1 cellular context compared by ENCODE assay signal in genomic region chr13:51620165-51620983, GRCh38.
TF ChIP-seq lines count a peak whose summit lies in the region.

No MANE protein-coding gene starts in this region.

TF ChIP-seq in HepG2, 621 proteins besides CTCF, POLR2A, EP300 and RAD21 (continued from another document and continues in another):
- peak; percentile 34; the same call in 1 of the 2 replicates for TF ChIP-seq TFDP1 (CRISPR knock-in tag; IDR thresholded peaks at IDR 0.05; ENCODE audit: borderline replicate concordance)
- no peak for TF ChIP-seq TP53 (CRISPR knock-in tag; conservative IDR thresholded peaks at IDR 0.05)
- TF ChIP-seq ZNF883 (CRISPR knock-in tag; IDR thresholded peaks at IDR 0.05; ENCODE audit: not compliant biosample characterization) = no peak
- no peak; the same call in 1 of the 2 replicates for TF ChIP-seq HNF1A (IDR thresholded peaks at IDR 0.05; ENCODE audit: low read depth)
- TF ChIP-seq HNF1A (CRISPR knock-in tag; IDR thresholded peaks at IDR 0.05; ENCODE audit: borderline replicate concordance) = peak; percentile 80; the same call in 1 of the 2 replicates
- no peak for TF ChIP-seq ZNF530 (CRISPR knock-in tag; IDR thresholded peaks at IDR 0.05; ENCODE audit: low read depth)
- TF ChIP-seq ZNF772 (CRISPR knock-in tag; IDR thresholded peaks at IDR 0.05) = peak; percentile 87
- no peak for TF ChIP-seq MTF1 (CRISPR knock-in tag; IDR thresholded peaks at IDR 0.05)
- no peak for TF ChIP-seq ZNF451 (CRISPR knock-in tag; IDR thresholded peaks at IDR 0.05)
- TF ChIP-seq ZNF276 (CRISPR knock-in tag; IDR thresholded peaks at IDR 0.05; ENCODE audit: low read depth) = no peak
- peak; percentile 47; the same call in 1 of the 2 replicates for TF ChIP-seq ZNF124 (CRISPR knock-in tag; IDR thresholded peaks at IDR 0.05)
- peak; percentile 20 for TF ChIP-seq ASH2L (IDR thresholded peaks at IDR 0.05; ENCODE audit: insufficient read length, low read depth, low read length)
- TF ChIP-seq ZBTB14 (CRISPR knock-in tag; IDR thresholded peaks at IDR 0.05) = no peak
- TF ChIP-seq ZBTB38 (CRISPR knock-in tag; IDR thresholded peaks at IDR 0.05) = peak; percentile 76; the same call in 1 of the 2 replicates
- TF ChIP-seq NAIF1 (CRISPR knock-in tag; IDR thresholded peaks at IDR 0.05; ENCODE audit: borderline replicate concordance) = no peak
- peak; percentile 86; the same call in 1 of the 2 replicates for TF ChIP-seq ZNF878 (CRISPR knock-in tag; IDR thresholded peaks at IDR 0.05)
- no peak for TF ChIP-seq DR1 (CRISPR knock-in tag; IDR thresholded peaks at IDR 0.05)
- TF ChIP-seq SYNCRIP (IDR thresholded peaks at IDR 0.05; ENCODE audit: insufficient read depth, low read depth, low read length) = no peak
- TF ChIP-seq THYN1 (CRISPR knock-in tag; IDR thresholded peaks at IDR 0.05; ENCODE audit: borderline replicate concordance, low read depth) = no peak
- TF ChIP-seq ELF4 (CRISPR knock-in tag; IDR thresholded peaks at IDR 0.05; ENCODE audit: borderline replicate concordance) = no peak
- TF ChIP-seq GZF1 (CRISPR knock-in tag; IDR thresholded peaks at IDR 0.05) = 0 out of 2 replicates have a peak, but pooled peaks have one; percentile 34
- TF ChIP-seq HINFP (CRISPR knock-in tag; IDR thresholded peaks at IDR 0.05; ENCODE audit: low read depth) = no peak
- TF ChIP-seq ZNF510 (CRISPR knock-in tag; IDR thresholded peaks at IDR 0.05; ENCODE audit: low read depth) = no peak
- TF ChIP-seq ZNF33B (CRISPR knock-in tag; IDR thresholded peaks at IDR 0.05) = no peak
- no peak for TF ChIP-seq THAP8 (CRISPR knock-in tag; IDR thresholded peaks at IDR 0.05; ENCODE audit: borderline replicate concordance)
- TF ChIP-seq EED (CRISPR knock-in tag; IDR thresholded peaks at IDR 0.05) = no peak
- TF ChIP-seq RXRB (CRISPR knock-in tag; IDR thresholded peaks at IDR 0.05; ENCODE audit: borderline replicate concordance) = peak; percentile 83
- peak; percentile 36; the same call in 1 of the 2 replicates for TF ChIP-seq GATA4 (IDR thresholded peaks at IDR 0.05; ENCODE audit: borderline replicate concordance, low read depth)
- peak; percentile 96 for TF ChIP-seq SALL1 (CRISPR knock-in tag; IDR thresholded peaks at IDR 0.05)
- TF ChIP-seq SOX13 (IDR thresholded peaks at IDR 0.05) = peak; percentile 90
- TF ChIP-seq SOX13 (CRISPR knock-in tag; conservative IDR thresholded peaks at IDR 0.05 in 1 of 2, IDR thresholded peaks at IDR 0.05 in 1 of 2) = peak in 1 of 2 experiments; percentile 99; a peak in 2 of 4 replicates
- TF ChIP-seq REXO4 (CRISPR knock-in tag; IDR thresholded peaks at IDR 0.05; ENCODE audit: borderline replicate concordance) = no peak
- TF ChIP-seq STAT6 (CRISPR knock-in tag; IDR thresholded peaks at IDR 0.05; ENCODE audit: borderline replicate concordance) = no peak
- no peak; the same call in 1 of the 2 replicates for TF ChIP-seq ZSCAN21 (CRISPR knock-in tag; IDR thresholded peaks at IDR 0.05; ENCODE audit: borderline replicate concordance)
- no peak for TF ChIP-seq PTBP1 (IDR thresholded peaks at IDR 0.05; ENCODE audit: low read depth, low read length, poor library complexity, severe bottlenecking)
- TF ChIP-seq KLF12 (CRISPR knock-in tag; IDR thresholded peaks at IDR 0.05; ENCODE audit: borderline replicate concordance) = no peak
- TF ChIP-seq KDM6A (CRISPR knock-in tag; IDR thresholded peaks at IDR 0.05; ENCODE audit: low read depth) = peak; percentile 56; the same call in 1 of the 2 replicates
- no peak for TF ChIP-seq MLXIP (CRISPR knock-in tag; IDR thresholded peaks at IDR 0.05; ENCODE audit: borderline replicate concordance)
- TF ChIP-seq DZIP1 (CRISPR knock-in tag; IDR thresholded peaks at IDR 0.05) = no peak
- no peak for TF ChIP-seq ZNF616 (CRISPR knock-in tag; IDR thresholded peaks at IDR 0.05; ENCODE audit: low read depth)
- TF ChIP-seq ZNF792 (CRISPR knock-in tag; IDR thresholded peaks at IDR 0.05) = peak; percentile 79; the same call in 1 of the 2 replicates
- TF ChIP-seq ZFX (CRISPR knock-in tag; IDR thresholded peaks at IDR 0.05; ENCODE audit: low read depth) = peak; percentile 56
